Comparison of ENCODE assay signal across 1 cellular context in genomic region chr16:15597822-15598647, GRCh38.
TF ChIP-seq lines count a peak whose summit lies in the region.

No MANE protein-coding gene starts in this region.

TF ChIP-seq in HCT116, 20 proteins besides CTCF, POLR2A, EP300 and RAD21:
- TF ChIP-seq POLR2AphosphoS5 (IDR thresholded peaks at IDR 0.05; ENCODE audit: low read depth, low read length) (0 out of 2 replicates have a peak, but pooled peaks have one; percentile 24), CEBPB (IDR thresholded peaks at IDR 0.05; ENCODE audit: low read depth) (no peak)
